ENCODE assay signal across 29 cellular contexts in genomic region chr18:76931171-76931570, GRCh38.
"Had no signal": no experiment of that assay in that cellular context is flagged by ENCODE, and none has a peak within 500 bp of the region (broad histone marks: within the 10 kb centered on the region; RNA-seq: fewer than 3 reads in every experiment).

No MANE protein-coding gene starts in this region.

- H3K27ac ChIP-seq: ascending aorta, cardiac muscle cell, VCaP had no signal

- H3K9me3 ChIP-seq: ascending aorta had no signal

- H3K4me3 ChIP-seq: ascending aorta, cardiac muscle cell had no signal

- H3K4me1 ChIP-seq: ascending aorta had no signal

- H3K27me3 ChIP-seq: ascending aorta, cardiac muscle cell had no signal

- DNase-seq: activated CD4-positive, alpha-beta memory T cell treated with anti-CD3 and anti-CD28 coated beads, Interleukin-2, amount 10 ng/mL, durations not matched to agents 7 days and 5 days; activated CD4-positive, alpha-beta T cell treated with anti-CD3 and anti-CD28 coated beads for 1 hour; activated CD4-positive, alpha-beta T cell treated with anti-CD3 and anti-CD28 coated beads for 36 hours; activated CD4-positive, alpha-beta T cell treated with anti-CD3 and anti-CD28 coated beads for 48 hours; activated CD4-positive, alpha-beta T cell treated with anti-CD3 and anti-CD28 coated beads, Interleukin-2, amount 10 ng/mL, durations not matched to agents 7 days and 5 days; activated CD4-positive, alpha-beta T cell treated with anti-CD3 and anti-CD28 coated beads, Interleukin-2, amount 50 U/mL, for 48 hours; activated CD4-positive, CD25-positive, alpha-beta regulatory T cell; activated CD8-positive, alpha-beta memory T cell treated with anti-CD3 and anti-CD28 coated beads for 24 hours; activated CD8-positive, alpha-beta memory T cell treated with anti-CD3 and anti-CD28 coated beads, Interleukin-2, amount 10 ng/mL, durations not matched to agents 7 days and 5 days; activated CD8-positive, alpha-beta memory T cell treated with anti-CD3 and anti-CD28 coated beads, Interleukin-2, amount 50 U/mL, for 48 hours; activated CD8-positive, alpha-beta T cell treated with anti-CD3 and anti-CD28 coated beads, Interleukin-2, amount 10 ng/mL, durations not matched to agents 7 days and 5 days; activated effector memory CD4-positive, alpha-beta T cell treated with Interleukin-2 at 50 U/mL for 16 hours; activated gamma-delta T cell; activated naive CD4-positive, alpha-beta T cell treated with anti-CD3 and anti-CD28 coated beads, Interleukin-2, amount 10 ng/mL, durations not matched to agents 7 days and 5 days; activated naive CD4-positive, alpha-beta T cell treated with Interleukin-2 at 50 U/mL for 16 hours; activated naive CD8-positive, alpha-beta T cell treated with anti-CD3 and anti-CD28 coated beads, Interleukin-2, amount 10 ng/mL, durations not matched to agents 7 days and 5 days; activated naive CD8-positive, alpha-beta T cell treated with anti-CD3 and anti-CD28 coated beads, Interleukin-2, amount 50 U/mL, for 24 hours; activated T-cell treated with anti-CD3 and anti-CD28 coated beads, Interleukin-2, amount 50 U/mL, for 24 hours; activated T-cell treated with anti-CD3 and anti-CD28 coated beads, Interleukin-2, amount 50 U/mL, for 48 hours; amygdala; anterior cingulate cortex; caudate nucleus; cerebellar nuclear complex; T-helper 1 cell; T-helper 2 cell; T-helper 9 cell had no signal
